In genomic region chr18:79723628-79724027, GRCh38 we compare ENCODE assay signal across 1 cellular context.
TF ChIP-seq lines count a peak whose summit lies in the region.

No MANE protein-coding gene starts in this region.

TF ChIP-seq in IMR-90, 13 proteins besides CTCF, POLR2A, EP300 and RAD21:
- TF ChIP-seq CHD1 (IDR thresholded peaks at IDR 0.05; ENCODE audit: low read depth, low read length) (no peak), NFE2L2 (IDR thresholded peaks at IDR 0.05; ENCODE audit: low read depth, low read length) (no peak), FOS (IDR thresholded peaks at IDR 0.05; ENCODE audit: low read depth, low read length) (no peak), SMC3 (IDR thresholded peaks at IDR 0.05; ENCODE audit: low read depth, low read length) (no peak), BHLHE40 (IDR thresholded peaks at IDR 0.05; ENCODE audit: low read depth, low read length) (no peak)
